In the genomic region with DNA sequence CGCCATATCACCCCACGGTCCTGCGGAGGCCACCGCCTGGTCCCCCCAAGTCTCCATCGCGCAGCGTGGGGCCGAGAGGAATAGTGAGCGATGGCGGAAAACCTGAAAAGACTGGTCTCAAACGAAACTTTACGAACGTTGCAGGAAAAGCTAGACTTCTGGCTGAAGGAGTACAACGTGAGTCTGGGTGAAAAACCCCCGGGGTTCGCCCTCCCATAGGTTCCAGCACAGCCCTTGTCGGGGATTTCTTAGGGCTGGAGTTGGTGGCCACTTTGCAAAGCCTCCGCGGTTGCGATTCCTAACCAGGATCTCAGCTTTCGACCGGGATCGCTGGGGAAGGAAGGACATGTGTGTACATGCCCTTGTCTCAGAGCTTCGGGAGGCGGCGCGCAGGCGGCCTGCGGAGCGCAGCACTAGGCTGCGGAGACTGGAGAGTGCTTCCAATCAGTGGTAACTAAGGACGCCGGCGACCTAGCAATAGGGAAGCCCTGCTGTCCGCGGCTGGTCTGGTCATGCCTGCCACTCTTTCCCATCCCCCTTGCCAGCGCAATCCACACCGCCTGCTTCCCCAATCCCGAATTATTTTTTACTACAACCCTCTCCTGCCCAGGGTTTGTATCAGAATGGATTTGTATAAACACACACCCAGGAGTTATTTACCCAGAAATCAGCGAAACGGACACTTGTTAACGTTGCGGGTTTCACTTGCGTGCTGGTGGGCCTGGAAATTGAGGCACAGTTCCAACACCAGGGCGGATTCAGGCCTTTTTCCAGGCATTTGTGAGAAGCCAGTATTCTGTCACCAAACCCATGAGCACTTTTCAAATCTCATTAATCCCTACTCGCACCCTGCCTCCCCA, we compare ENCODE assay signal across 8 cellular contexts. TPM values are rescaled to one million over a fixed set of nuclear protein-coding genes. Genes with fewer than 3 reads are reported as not detected.
DNase-seq lines count a peak whose midpoint lies in the region; ATAC-seq and TF ChIP-seq lines count a peak whose summit lies in the region.

No MANE protein-coding gene starts in this region.

- 7% methylated on average over 46 of the region's 46 CpGs for WGBS in heart right ventricle, 2 donors

- H3K36me3 Mint-ChIP-seq in GM23338 (ENCODE audit: low read depth) = peaks cover 8% of the 10 kb centered on the region; the same call in 2 of the 3 replicates

- 0 out of 2 replicates have a peak, but pooled peaks cover 3% of the 10 kb centered on the region for H3K36me3 ChIP-seq in GM23338 (ENCODE audit: insufficient read depth)
- no peaks in the 10 kb centered on the region for H3K36me3 ChIP-seq in adipocyte (ENCODE audit: control insufficient read depth, insufficient read depth, low read length, severe bottlenecking)
- no peaks in the 10 kb centered on the region for H3K36me3 ChIP-seq in heart right ventricle

- peaks cover 22% of the 10 kb centered on the region for H3K27me3 Mint-ChIP-seq in GM23338 (ENCODE audit: insufficient read depth, low read depth, poor library complexity)

- no peaks in the 10 kb centered on the region for H3F3A ChIP-seq in GM23338 (replicated peaks; ENCODE audit: low read depth)

- H2AFZ ChIP-seq in GM23338 = peak overlapping the region; percentile 95

- peak; percentile 11 for DNase-seq in activated CD4-positive, alpha-beta T cell treated with anti-CD3 and anti-CD28 coated beads for 48 hours
- no peak for DNase-seq in activated CD4-positive, alpha-beta T cell treated with anti-CD3 and anti-CD28 coated beads, Interleukin-2, amount 50 U/mL, for 4 hours
- peak; percentile 94 for DNase-seq in GM23338 (ENCODE audit: low spot score)
- peak; percentile 91 for DNase-seq in NCI-H146 (lab: John Stamatoyannopoulos, UW)
- DNase-seq in adipocyte (ENCODE audit: low read depth) = peak; percentile 90
- DNase-seq in heart right ventricle = peak; percentile 69 to 76
- DNase-seq in posterior cingulate gyrus = peak; percentile 14 to 91 (median 46)
- no peak for DNase-seq in NCI-H226

- intact Hi-C loops in heart right ventricle (cut with DNase I) = no loop called here
- intact Hi-C loops in posterior cingulate gyrus (cut with DNase I) = no loop called here

- H4K20me1 ChIP-seq in GM23338 (replicated peaks; ENCODE audit: insufficient read depth) = no peaks in the 10 kb centered on the region

- peaks cover 40% of the 10 kb centered on the region for H3K27me3 ChIP-seq in GM23338 (ENCODE audit: insufficient read depth)
- H3K27me3 ChIP-seq in adipocyte (replicated peaks; ENCODE audit: control insufficient read depth, insufficient read depth, low read length) = no peaks in the 10 kb centered on the region
- peaks cover 0 to 75% (median 9%) of the 10 kb centered on the region in 7 donors for H3K27me3 ChIP-seq in heart right ventricle

- H3K4me3 ChIP-seq in GM23338 (peak overlapping the region; percentile 92), adipocyte (ENCODE audit: low read length) (peak overlapping the region; percentile 93), heart right ventricle (peak overlapping the region; percentile 40 to 78 (median 61))

- 0 out of 2 replicates have a peak, but pooled peaks cover 7% of the 10 kb centered on the region for H3K9me2 ChIP-seq in GM23338 (ENCODE audit: insufficient read depth)

- H3K27ac Mint-ChIP-seq in GM23338 = peak overlapping the region; percentile 84

- H3K4me1 ChIP-seq in GM23338 (ENCODE audit: insufficient read depth) (peaks cover 25% of the 10 kb centered on the region), adipocyte (ENCODE audit: control insufficient read depth, insufficient read depth, low read length) (peaks cover 21% of the 10 kb centered on the region), heart right ventricle (peaks cover 0 to 19% (median 12%) of the 10 kb centered on the region in 9 donors)

- peaks cover 13% of the 10 kb centered on the region for H3K9me3 Mint-ChIP-seq in GM23338

- H3K9me3 ChIP-seq in adipocyte (ENCODE audit: control insufficient read depth, low read length) (no peaks in the 10 kb centered on the region), heart right ventricle (no peaks in the 10 kb centered on the region)

- ATAC-seq in GM23338 (peak; percentile 98), heart right ventricle (peak; percentile 90 to 96 (median 93))

- H3K9ac ChIP-seq in adipocyte (ENCODE audit: low read length) = peak overlapping the region; percentile 88

- peak overlapping the region; percentile 87 for H3K4me3 Mint-ChIP-seq in GM23338

- TF ChIP-seq CTCF in GM23338 (conservative IDR thresholded peaks at IDR 0.05; ENCODE audit: low read depth in 2 of 2) (no peak), heart right ventricle (IDR thresholded peaks at IDR 0.05) (no peak)

- peaks cover 28% of the 10 kb centered on the region for H3K4me1 Mint-ChIP-seq in GM23338

- no peaks in the 10 kb centered on the region for H3K79me2 ChIP-seq in GM23338 (replicated peaks; ENCODE audit: insufficient read depth)

- H3K4me2 ChIP-seq in GM23338 = peak overlapping the region; percentile 88

- H3K27ac ChIP-seq in GM23338 (ENCODE audit: low read depth) (peak overlapping the region; percentile 77; the same call in 1 of the 2 replicates), heart right ventricle (peak overlapping the region in 9 of 10 donors; percentile 16 to 84 (median 66))

TF ChIP-seq in GM23338, 12 proteins besides CTCF, POLR2A, EP300 and RAD21 (continues in another document):
- TF ChIP-seq JUNB (IDR thresholded peaks at IDR 0.05; ENCODE audit: unreplicated experiment) (no peak), POLR2AphosphoS5 (IDR thresholded peaks at IDR 0.05; ENCODE audit: low read depth) (peak; percentile 63), CREB1 (CRISPR knock-in tag; IDR thresholded peaks at IDR 0.05; ENCODE audit: low read depth) (no peak), EZH2 (IDR thresholded peaks at IDR 0.05; ENCODE audit: low read depth, unreplicated experiment) (peak; percentile 52), ZNF331 (CRISPR knock-in tag; IDR thresholded peaks at IDR 0.05; ENCODE audit: low read depth) (peak; percentile 45)

RNA-seq across cellular contexts. Expression of gene SPATA18, which starts 0.7 kb away (rescaled TPM):
- total RNA-seq in GM23338 (2014; rRNA removed; shearing (Covaris generic)) = 2.5 and 4.2 TPM in 2 replicates
- polyA plus RNA-seq in GM23338 (2016; fragmentation: Nextera tagmentation; extraction: Ambion mirVana) (1.3 and 1.5 TPM in 2 replicates), heart right ventricle (under 1 TPM; 0.16 to 0.80 TPM)
- total RNA-seq in heart right ventricle = 1 to 10 TPM in 8 of 10 donors, under 1 TPM in 2; 0.83 to 2.0 (median 1.5) TPM

RNA-seq across cellular contexts. Expression of gene SGCB, which starts 13.7 kb away (rescaled TPM):
- total RNA-seq in GM23338 (2014; rRNA removed; shearing (Covaris generic)) = 19.6 and 24.9 TPM in 2 replicates
- polyA plus RNA-seq in GM23338 (2016; fragmentation: Nextera tagmentation; extraction: Ambion mirVana) (10.8 and 11.8 TPM in 2 replicates), heart right ventricle (10 to 100 TPM; 14.3 to 19.9 TPM)
- 100 to 1,000 TPM in 2 of 10 donors, 10 to 100 TPM in 8; 75.9 to 124 (median 91.8) TPM for total RNA-seq in heart right ventricle

RNA-seq across cellular contexts. Expression of gene LRRC66, which starts 31.7 kb away (rescaled TPM):
- 0.08 and 0.24 TPM in 2 replicates for total RNA-seq in GM23338 (2014; rRNA removed; shearing (Covaris generic))
- polyA plus RNA-seq in GM23338 (2016; fragmentation: Nextera tagmentation; extraction: Ambion mirVana) (0.09 TPM in 1 of 2 replicates, not detected in the other), heart right ventricle (1 to 10 TPM in 1 of 2 donors, under 1 TPM in 1; 0.16 to 1.5 TPM)
- total RNA-seq in heart right ventricle = under 1 TPM in 9 of 10 donors, not detected in 1; 0.08 to 0.57 (median 0.26) TPM

Comparison
In these comparisons a context has a peak if more than half of its experiments do, and no peak if none do; other contexts are left out.
1. DNase-seq: peak in activated CD4-positive, alpha-beta T cell treated with anti-CD3 and anti-CD28 coated beads for 48 hours (single experiment), GM23338 (single experiment), NCI-H146 (single experiment), adipocyte (single experiment), heart right ventricle (2 of 2) and posterior cingulate gyrus (10 of 10); none in activated CD4-positive, alpha-beta T cell treated with anti-CD3 and anti-CD28 coated beads, Interleukin-2, amount 50 U/mL, for 4 hours (0 of 2) and NCI-H226 (single experiment).
2. Peak in every context shown above with its lines, with median percentiles within 50 percentile points of each other: H3K4me3 ChIP-seq.